In genomic region chr16:82004651-82005490, GRCh38 we compare ENCODE assay signal across 1 cellular context.
A peak's percentile ranks its signal among the peaks of the same experiment; 100 is the strongest.
TF ChIP-seq lines count a peak whose summit lies in the region.

No MANE protein-coding gene starts in this region.

TF ChIP-seq in HEK293, 187 proteins besides CTCF, POLR2A, EP300 and RAD21:
- TF ChIP-seq ATF2 (tag by site-specific recombination; IDR thresholded peaks at IDR 0.05; ENCODE audit: low read depth) = 0 out of 2 replicates have a peak, but pooled peaks have one; percentile 31
- TF ChIP-seq KLF16 (tag by site-specific recombination; IDR thresholded peaks at IDR 0.05) = no peak
- no peak for TF ChIP-seq ZNF707 (tag by site-specific recombination; IDR thresholded peaks at IDR 0.05)
- no peak for TF ChIP-seq ZNF623 (tag by site-specific recombination; IDR thresholded peaks at IDR 0.05)
- no peak for TF ChIP-seq EGR2 (tag by site-specific recombination; IDR thresholded peaks at IDR 0.05; ENCODE audit: low read depth)
